Comparison of ENCODE assay signal across 8 cellular contexts in the genomic region with DNA sequence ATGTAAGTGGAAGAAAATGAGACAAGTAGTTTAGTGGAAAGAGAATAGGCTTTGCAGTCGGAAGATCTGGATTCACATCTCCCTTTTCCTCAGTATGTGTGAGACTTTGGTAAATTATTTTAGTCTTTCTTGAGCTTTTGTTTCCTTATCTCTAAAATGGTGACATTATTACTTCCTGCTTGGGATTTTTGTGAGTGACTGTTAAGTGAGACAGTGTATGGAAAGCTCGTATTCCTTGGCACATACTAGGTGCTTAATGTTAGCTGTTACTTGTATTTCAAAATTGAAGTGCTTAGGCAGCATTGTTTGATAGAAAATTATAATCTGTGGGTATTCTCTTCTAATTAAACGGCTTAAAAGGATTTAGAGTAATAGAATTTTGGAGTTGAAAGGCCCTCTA. TPM values are rescaled to one million over a fixed set of nuclear protein-coding genes. Genes with fewer than 3 reads are reported as not detected.
DNase-seq lines count a peak whose midpoint lies in the region; ATAC-seq and TF ChIP-seq lines count a peak whose summit lies in the region.

No MANE protein-coding gene starts in this region.

- DNase-seq in EH (ENCODE audit: low read depth), result peak; percentile 12
- peak; percentile 5 for DNase-seq in OCI-LY7 (ENCODE audit: low spot score)
- DNase-seq in endodermal cell, result no peak
- DNase-seq in DMS53 (lab: John Stamatoyannopoulos, UW), result no peak
- no peak for DNase-seq in activated effector memory CD4-positive, alpha-beta T cell treated with Interleukin-2 at 50 U/mL for 16 hours
- DNase-seq in central memory CD4-positive, alpha-beta T cell, result no peak

- no peak overlapping the region for H2AFZ ChIP-seq in OCI-LY7 (ENCODE audit: low read length)
- no peak overlapping the region for H2AFZ ChIP-seq in parathyroid adenoma

- H3K27ac ChIP-seq in OCI-LY7 (ENCODE audit: low read depth, low read length, poor library complexity, severe bottlenecking), result no peak overlapping the region
- H3K27ac ChIP-seq in endodermal cell (ENCODE audit: low read depth, low read length), result no peak overlapping the region
- no peak overlapping the region for H3K27ac ChIP-seq in parathyroid adenoma

- H3K9ac ChIP-seq in endodermal cell (ENCODE audit: extremely low read depth, low read length, poor library complexity, severe bottlenecking), result peak overlapping the region; percentile 94
- H3K9ac ChIP-seq in parathyroid adenoma, result no peak overlapping the region

- CTCF ChIA-PET in OCI-LY7 (lab: Charles Lee; ENCODE audit: unreplicated experiment), result no interaction called here

- TF ChIP-seq CTCF in OCI-LY7 (conservative IDR thresholded peaks at IDR 0.05; ENCODE audit: low read length), result no peak
- TF ChIP-seq CTCF in endodermal cell (conservative IDR thresholded peaks at IDR 0.05), result no peak
- TF ChIP-seq CTCF in parathyroid adenoma (IDR thresholded peaks at IDR 0.05), result no peak

- no peaks in the 10 kb centered on the region for H3K9me2 ChIP-seq in OCI-LY7 (ENCODE audit: insufficient read depth, low read length)

- WGBS in endodermal cell (ENCODE audit: insufficient coverage in 1 of 2, insufficient read length in 1 of 2), 2 experiments, result 71 to 75% methylated on average over 2 to 3 of the region's 3 CpGs

- H3K4me3 Mint-ChIP-seq in endodermal cell, result peak overlapping the region; percentile 99

- peaks cover 14% of the 10 kb centered on the region for H3K4me1 ChIP-seq in OCI-LY7 (ENCODE audit: insufficient read depth, low read length, poor library complexity, severe bottlenecking)
- peaks cover 2% of the 10 kb centered on the region for H3K4me1 ChIP-seq in endodermal cell (ENCODE audit: control insufficient read depth, insufficient read depth, low read length)
- peaks cover 12% of the 10 kb centered on the region for H3K4me1 ChIP-seq in parathyroid adenoma

- H3K36me3 Mint-ChIP-seq in endodermal cell (ENCODE audit: low read depth), result peaks cover 15% of the 10 kb centered on the region

- H3K4me1 Mint-ChIP-seq in endodermal cell, result peaks cover 39% of the 10 kb centered on the region

- H3K9me3 Mint-ChIP-seq in endodermal cell, result no peaks in the 10 kb centered on the region

- H3K79me2 ChIP-seq in OCI-LY7 (ENCODE audit: insufficient read depth, low read depth, low read length), result peaks cover 69% of the 10 kb centered on the region
- peaks cover 55% of the 10 kb centered on the region for H3K79me2 ChIP-seq in parathyroid adenoma

- no peaks in the 10 kb centered on the region for H3K27me3 ChIP-seq in endodermal cell (ENCODE audit: control insufficient read depth, insufficient read depth, low read length, poor library complexity, severe bottlenecking)
- H3K27me3 ChIP-seq in parathyroid adenoma (ENCODE audit: control insufficient read depth, insufficient read depth, low read length), result no peaks in the 10 kb centered on the region

- peak overlapping the region; percentile 48 for H3K27ac Mint-ChIP-seq in endodermal cell

- H3K9me3 ChIP-seq in OCI-LY7 (ENCODE audit: low read length) (no peaks in the 10 kb centered on the region), endodermal cell (ENCODE audit: control insufficient read depth, low read length) (no peaks in the 10 kb centered on the region), parathyroid adenoma (ENCODE audit: control insufficient read depth, low read length) (no peaks in the 10 kb centered on the region)

- intact Hi-C loops in OCI-LY7 (cut with micrococcal nuclease; ENCODE audit: unreplicated experiment), result no loop called here

- H3K4me2 ChIP-seq in OCI-LY7 (ENCODE audit: low read length) (peak overlapping the region; percentile 97), parathyroid adenoma (ENCODE audit: low read length) (peak overlapping the region; percentile 87)

- H3K36me3 ChIP-seq in OCI-LY7 (ENCODE audit: insufficient read depth, low read length) (peaks cover 28% of the 10 kb centered on the region; the same call in 1 of the 2 replicates), endodermal cell (ENCODE audit: control insufficient read depth, insufficient read depth, low read length) (peaks cover 35% of the 10 kb centered on the region), parathyroid adenoma (ENCODE audit: control insufficient read depth, insufficient read depth, low read length) (no peaks in the 10 kb centered on the region)

- H3K27me3 Mint-ChIP-seq in endodermal cell (ENCODE audit: insufficient read depth), result no peaks in the 10 kb centered on the region

- POLR2A ChIA-PET in OCI-LY7 (lab: Charles Lee), result interaction anchor here (0.6 to 2.6 kb wide), 6 partner anchors 9 to 203 kb away, joined by 3 to 9 read pairs (median 4); no protein-coding TSS in a partner anchor

- BruUV-seq in OCI-LY7 (replicated peaks; lab: Mats Ljungman, UMichigan), result no TSS peak

- peak overlapping the region; percentile 91 for H3K4me3 ChIP-seq in OCI-LY7 (ENCODE audit: low read depth, low read length, poor library complexity, severe bottlenecking)
- peak overlapping the region; percentile 90 for H3K4me3 ChIP-seq in endodermal cell (ENCODE audit: low read length)
- peak overlapping the region; percentile 94 for H3K4me3 ChIP-seq in parathyroid adenoma (ENCODE audit: low read depth, low read length)

- peaks cover 27% of the 10 kb centered on the region for H4K20me1 ChIP-seq in OCI-LY7 (ENCODE audit: insufficient read depth, low read length)

- ATAC-seq in GM21723 (IDR thresholded peaks at IDR 0.05; ENCODE audit: unreplicated experiment), result no peak

RNA-seq across cellular contexts. Expression of gene ZNF638, which starts 2.0 kb away (rescaled TPM):
- total RNA-seq in OCI-LY7 (2014; rRNA removed; shearing (Covaris generic)), result 138 and 165 TPM in 2 replicates
- 114 and 123 TPM in 2 replicates for total RNA-seq in OCI-LY7 (2022)
- 100 to 1,000 TPM; 196 to 208 TPM for total RNA-seq in endodermal cell
- polyA plus RNA-seq in endodermal cell (2013, experiment 1 of 2), result 134 TPM
- 125 TPM for polyA plus RNA-seq in endodermal cell (2013, experiment 2 of 2)

Comparison
In these comparisons a context has a peak if more than half of its experiments do, and no peak if none do; other contexts are left out.
1. DNase-seq: peak in EH (single experiment) and OCI-LY7 (single experiment); none in endodermal cell (single experiment), DMS53 (single experiment), activated effector memory CD4-positive, alpha-beta T cell treated with Interleukin-2 at 50 U/mL for 16 hours (single experiment) and central memory CD4-positive, alpha-beta T cell (single experiment).
2. Peak in every context shown above with its lines, with median percentiles within 50 percentile points of each other: H3K4me3 ChIP-seq.